24 cellular contexts compared by ENCODE assay signal in genomic region chr11:106379265-106379664, GRCh38.
DNase-seq lines count a peak whose midpoint lies in the region; ATAC-seq and TF ChIP-seq lines count a peak whose summit lies in the region.
"Had no signal": no experiment of that assay in that cellular context is flagged by ENCODE, and none has a peak within 500 bp of the region (broad histone marks: within the 10 kb centered on the region; RNA-seq: fewer than 3 reads in every experiment).

No MANE protein-coding gene starts in this region.

- H3K79me2 ChIP-seq in neural progenitor cell (ENCODE audit: low read depth) = no peaks in the 10 kb centered on the region

- H3K9ac ChIP-seq in neural progenitor cell = no peak overlapping the region
- H3K9ac ChIP-seq: BLaER1 treated with 17β-estradiol and CSF1 and Interleukin-3, amounts not matched to agents 10 nM and 100 nM; GM23248 had no signal

- no peak overlapping the region for H3K4me2 ChIP-seq in neural progenitor cell
- H3K4me2 ChIP-seq: PC-9 had no signal

- H3K36me3 Mint-ChIP-seq in neural progenitor cell = no peaks in the 10 kb centered on the region
- H3K36me3 Mint-ChIP-seq in CD4-positive, alpha-beta T cell (ENCODE audit: low read depth) = no peaks in the 10 kb centered on the region
- H3K36me3 Mint-ChIP-seq: CD8-positive, alpha-beta memory T cell; T-cell had no signal

- H3K4me3 ChIP-seq in GM06990 (replicated peaks; ENCODE audit: low read depth, low read length) (no peak overlapping the region), neural progenitor cell (no peak overlapping the region)
- no peak overlapping the region for H3K4me3 ChIP-seq in Jurkat, Clone E6-1 (ENCODE audit: low read length)
- H3K4me3 ChIP-seq: BLaER1 treated with 17β-estradiol and CSF1 and Interleukin-3, amounts not matched to agents 10 nM and 100 nM; GM23248; PC-9 had no signal

- intact Hi-C loops in CD4-positive, alpha-beta T cell (cut with DNase I, micrococcal nuclease) = no loop called here

- POLR2A ChIA-PET in CD4-positive, alpha-beta T cell (lab: Charles Lee) = no interaction called here

- H3K27ac Mint-ChIP-seq in neural progenitor cell = no peak overlapping the region
- no peak overlapping the region for H3K27ac Mint-ChIP-seq in CD4-positive, alpha-beta T cell
- H3K27ac Mint-ChIP-seq: CD8-positive, alpha-beta memory T cell; IgD-negative memory B cell; T-cell; T-helper 2 cell treated with Interferon-gamma antibody and Interleukin-4, amounts not matched to agents 5 μg/mL and 100 μg/mL, for 36 hours had no signal

- H3K4me3 Mint-ChIP-seq in neural progenitor cell = no peak overlapping the region
- no peak overlapping the region for H3K4me3 Mint-ChIP-seq in CD4-positive, alpha-beta T cell
- H3K4me3 Mint-ChIP-seq: CD8-positive, alpha-beta memory T cell; IgD-negative memory B cell; T-cell; T-helper 2 cell treated with Interferon-gamma antibody and Interleukin-4, amounts not matched to agents 5 μg/mL and 100 μg/mL, for 36 hours had no signal

- peaks cover 8% of the 10 kb centered on the region for H3F3A ChIP-seq in neural progenitor cell (ENCODE audit: low read depth)

- CTCF ChIA-PET in CD4-positive, alpha-beta T cell (lab: Charles Lee) = no interaction called here

- peak overlapping the region; percentile 45 for H2AFZ ChIP-seq in neural progenitor cell (replicated peaks)
- H2AFZ ChIP-seq: GM23248, PC-9 had no signal

- H3K4me1 ChIP-seq in neural progenitor cell = peaks cover 23% of the 10 kb centered on the region

- TF ChIP-seq CTCF in GM06990 (IDR thresholded peaks at IDR 0.05; ENCODE audit: insufficient read depth, low read length, poor library complexity, severe bottlenecking) (peak; percentile 8), neural progenitor cell (IDR thresholded peaks at IDR 0.05) (no peak)
- no peak for TF ChIP-seq CTCF in CD4-positive, alpha-beta T cell (IDR thresholded peaks at IDR 0.05)

- H3K9me3 ChIP-seq in neural progenitor cell (ENCODE audit: low read depth) = no peaks in the 10 kb centered on the region
- H3K9me3 ChIP-seq in CD4-positive, alpha-beta T cell (ENCODE audit: control insufficient read depth, low read length) = peaks cover 3% of the 10 kb centered on the region
- H3K9me3 ChIP-seq: BLaER1 treated with 17β-estradiol and CSF1 and Interleukin-3, amounts not matched to agents 10 nM and 100 nM had no signal

- H4K20me1 ChIP-seq in neural progenitor cell (ENCODE audit: low read depth) = no peaks in the 10 kb centered on the region
- H4K20me1 ChIP-seq: BLaER1 treated with 17β-estradiol and CSF1 and Interleukin-3, amounts not matched to agents 10 nM and 100 nM had no signal

- H3K9me3 Mint-ChIP-seq in neural progenitor cell = no peaks in the 10 kb centered on the region
- no peaks in the 10 kb centered on the region for H3K9me3 Mint-ChIP-seq in CD4-positive, alpha-beta T cell
- H3K9me3 Mint-ChIP-seq: T-helper 2 cell treated with Interferon-gamma antibody and Interleukin-4, amounts not matched to agents 5 μg/mL and 100 μg/mL, for 36 hours had no signal

- H3K36me3 ChIP-seq in GM06990 (ENCODE audit: control insufficient read depth, insufficient read depth, low read length) = no peaks in the 10 kb centered on the region
- no peaks in the 10 kb centered on the region for H3K36me3 ChIP-seq in neural progenitor cell
- H3K36me3 ChIP-seq: BLaER1 treated with 17β-estradiol and CSF1 and Interleukin-3, amounts not matched to agents 10 nM and 100 nM had no signal

- no peak for ATAC-seq in CD4-positive, alpha-beta T cell (ENCODE audit: poor library complexity)
- ATAC-seq in HG02571 (IDR thresholded peaks at IDR 0.05; ENCODE audit: unreplicated experiment) (no peak), HG03457 (IDR thresholded peaks at IDR 0.05; ENCODE audit: unreplicated experiment) (no peak)
- ATAC-seq: T-cell had no signal

- H3K4me1 Mint-ChIP-seq in neural progenitor cell = peaks cover 4% of the 10 kb centered on the region
- no peaks in the 10 kb centered on the region for H3K4me1 Mint-ChIP-seq in CD4-positive, alpha-beta T cell (ENCODE audit: low read depth)
- H3K4me1 Mint-ChIP-seq: CD8-positive, alpha-beta memory T cell; IgD-negative memory B cell; T-cell had no signal

- H3K27me3 ChIP-seq in GM06990 (replicated peaks; ENCODE audit: control insufficient read depth, insufficient read depth, low read length) (no peaks in the 10 kb centered on the region), neural progenitor cell (no peaks in the 10 kb centered on the region)
- H3K27me3 ChIP-seq in CD4-positive, alpha-beta T cell (ENCODE audit: control insufficient read depth, insufficient read depth, low read length) = no peaks in the 10 kb centered on the region
- H3K27me3 ChIP-seq: BLaER1 treated with 17β-estradiol and CSF1 and Interleukin-3, amounts not matched to agents 10 nM and 100 nM had no signal

- DNase-seq in GM06990 (ENCODE audit: extremely low read depth, insufficient read length) (no peak), OCI-M1 (lab: John Stamatoyannopoulos, UW) (peak; percentile 44), neural progenitor cell (ENCODE audit: low spot score) (no peak)
- peak; percentile 73 for DNase-seq in Jurkat, Clone E6-1 (ENCODE audit: low read depth, low spot score)
- DNase-seq in CD4-positive, alpha-beta T cell = no peak
- DNase-seq: ACHN; Calu3; CD8-positive, alpha-beta memory T cell; GDM1; GM23248; HCEC 1CT; NCI-H1417; NCI-H1694 treated with DMSO at 0.1 percent for 48 hours; NCI-H446 treated with DMSO at 0.1 percent for 48 hours; NCI-H526 treated with DMSO at 0.1 percent for 48 hours; PC-9; SHP77 treated with DMSO at 0.1 percent for 48 hours; T-cell had no signal

- H3K27me3 Mint-ChIP-seq in neural progenitor cell (ENCODE audit: insufficient read depth, low read depth) = no peaks in the 10 kb centered on the region
- no peaks in the 10 kb centered on the region for H3K27me3 Mint-ChIP-seq in CD4-positive, alpha-beta T cell
- H3K27me3 Mint-ChIP-seq: CD8-positive, alpha-beta memory T cell; IgD-negative memory B cell; T-cell had no signal

- H3K27ac ChIP-seq in neural progenitor cell = no peak overlapping the region
- H3K27ac ChIP-seq in CD4-positive, alpha-beta T cell (ENCODE audit: low read depth, low read length) = no peak overlapping the region
- H3K27ac ChIP-seq: BLaER1 treated with 17β-estradiol and CSF1 and Interleukin-3, amounts not matched to agents 10 nM and 100 nM; GM23248; PC-9; RWPE1 had no signal

Comparison
In these comparisons a context has a peak if more than half of its experiments do, and no peak if none do; other contexts are left out.
1. DNase-seq: peak in Jurkat, Clone E6-1 (single experiment) and OCI-M1 (single experiment); none in GM06990 (single experiment), neural progenitor cell (single experiment) and CD4-positive, alpha-beta T cell (0 of 10).